24 cellular contexts compared by ENCODE assay signal in genomic region chr20:23832775-23833508, GRCh38. TPM values are rescaled to one million over a fixed set of nuclear protein-coding genes. Genes with fewer than 3 reads are reported as not detected.
"Had no signal": no experiment of that assay in that cellular context is flagged by ENCODE, and none has a peak within 500 bp of the region (broad histone marks: within the 10 kb centered on the region; RNA-seq: fewer than 3 reads in every experiment).

No MANE protein-coding gene starts in this region.

- H3K27me3 Mint-ChIP-seq: memory B cell had no signal

- H3K36me3 Mint-ChIP-seq: activated naive CD4-positive, alpha-beta T cell treated with anti-CD3 and anti-CD28 coated beads, Interleukin-2, amount 50 U/mL, for 72 hours; memory B cell had no signal

- H3K4me3 Mint-ChIP-seq: activated T-cell treated with anti-CD3 and anti-CD28 coated beads, Interleukin-2, amount 50 U/mL, for 72 hours; memory B cell; stimulated activated naive CD8-positive, alpha-beta T cell treated with anti-CD3 and anti-CD28 coated beads, Interleukin-15, amount 100 ng/mL, for 72 hours had no signal

- H3K4me3 ChIP-seq: adrenal gland, left lung, suprapubic skin, upper lobe of left lung had no signal

- H3K27me3 ChIP-seq: adrenal gland, left lung, suprapubic skin, upper lobe of left lung had no signal

- H3K4me1 ChIP-seq: adrenal gland, left lung, suprapubic skin, upper lobe of left lung had no signal

- ATAC-seq: activated T-cell treated with anti-CD3 and anti-CD28 coated beads, Interleukin-2, amount 50 U/mL, for 72 hours; left lung; stimulated activated naive CD8-positive, alpha-beta T cell treated with anti-CD3 and anti-CD28 coated beads, Interleukin-15, amount 100 ng/mL, for 72 hours had no signal

- H3K27ac Mint-ChIP-seq: activated naive CD4-positive, alpha-beta T cell treated with anti-CD3 and anti-CD28 coated beads, Interleukin-2, amount 50 U/mL, for 72 hours; activated T-cell treated with anti-CD3 and anti-CD28 coated beads, Interleukin-2, amount 50 U/mL, for 72 hours; memory B cell had no signal

- H3K27ac ChIP-seq: adrenal gland, left lung, suprapubic skin, upper lobe of left lung, WERI-Rb-1 had no signal

- H3K9me3 ChIP-seq: adrenal gland, left lung, suprapubic skin, upper lobe of left lung had no signal

- H3K9me3 Mint-ChIP-seq: activated T-cell treated with anti-CD3 and anti-CD28 coated beads, Interleukin-2, amount 50 U/mL, for 72 hours; memory B cell had no signal

- DNase-seq: activated CD4-positive, alpha-beta T cell treated with anti-CD3 and anti-CD28 coated beads for 1 hour; activated CD4-positive, alpha-beta T cell treated with anti-CD3 and anti-CD28 coated beads, Interleukin-2, amount 50 U/mL, for 4 hours; activated gamma-delta T cell; activated T-cell treated with anti-CD3 and anti-CD28 coated beads, Interleukin-2, amount 50 U/mL, for 72 hours; adrenal gland; cerebellar nuclear complex; effector CD4-positive, alpha-beta T cell; hypothalamus; left lung; stimulated activated CD4-positive, alpha-beta T cell treated with anti-CD3 and anti-CD28 coated beads, Interleukin-2, amount 100 ng/mL, for 24 hours; stimulated activated naive CD8-positive, alpha-beta T cell treated with anti-CD3 and anti-CD28 coated beads, Interleukin-15, amount 100 ng/mL, for 72 hours; T-helper 2 cell; upper lobe of left lung; WERI-Rb-1 had no signal

- H3K4me1 Mint-ChIP-seq: memory B cell; stimulated activated naive CD8-positive, alpha-beta T cell treated with anti-CD3 and anti-CD28 coated beads, Interleukin-15, amount 100 ng/mL, for 72 hours had no signal

- FAIRE-seq: bronchial epithelial cell, keratinocyte had no signal

- H3K36me3 ChIP-seq: adrenal gland, left lung, suprapubic skin, upper lobe of left lung, WERI-Rb-1 had no signal

RNA-seq across cellular contexts. Expression of gene CST2, which starts 6.4 kb away (rescaled TPM):
- total RNA-seq: activated CD8-positive, alpha-beta memory T cell treated with anti-CD3 and anti-CD28 coated beads for 36 hours; activated naive CD4-positive, alpha-beta T cell treated with anti-CD3 and anti-CD28 coated beads, Interleukin-2, amount 50 U/mL, for 72 hours; activated T-cell treated with anti-CD3 and anti-CD28 coated beads, Interleukin-2, amount 50 U/mL, for 72 hours; bronchial epithelial cell; mononuclear cell had no signal
- polyA plus RNA-seq: keratinocyte, neural cell had no signal

RNA-seq across cellular contexts. Expression of gene CST5, which starts 46.6 kb away (rescaled TPM):
- total RNA-seq: activated CD8-positive, alpha-beta memory T cell treated with anti-CD3 and anti-CD28 coated beads for 36 hours; activated naive CD4-positive, alpha-beta T cell treated with anti-CD3 and anti-CD28 coated beads, Interleukin-2, amount 50 U/mL, for 72 hours; activated T-cell treated with anti-CD3 and anti-CD28 coated beads, Interleukin-2, amount 50 U/mL, for 72 hours; bronchial epithelial cell; mononuclear cell; omental fat pad; posterior vena cava; suprapubic skin had no signal
- polyA plus RNA-seq: keratinocyte, neural cell had no signal
